ENCODE assay signal across 8 cellular contexts in the genomic region with DNA sequence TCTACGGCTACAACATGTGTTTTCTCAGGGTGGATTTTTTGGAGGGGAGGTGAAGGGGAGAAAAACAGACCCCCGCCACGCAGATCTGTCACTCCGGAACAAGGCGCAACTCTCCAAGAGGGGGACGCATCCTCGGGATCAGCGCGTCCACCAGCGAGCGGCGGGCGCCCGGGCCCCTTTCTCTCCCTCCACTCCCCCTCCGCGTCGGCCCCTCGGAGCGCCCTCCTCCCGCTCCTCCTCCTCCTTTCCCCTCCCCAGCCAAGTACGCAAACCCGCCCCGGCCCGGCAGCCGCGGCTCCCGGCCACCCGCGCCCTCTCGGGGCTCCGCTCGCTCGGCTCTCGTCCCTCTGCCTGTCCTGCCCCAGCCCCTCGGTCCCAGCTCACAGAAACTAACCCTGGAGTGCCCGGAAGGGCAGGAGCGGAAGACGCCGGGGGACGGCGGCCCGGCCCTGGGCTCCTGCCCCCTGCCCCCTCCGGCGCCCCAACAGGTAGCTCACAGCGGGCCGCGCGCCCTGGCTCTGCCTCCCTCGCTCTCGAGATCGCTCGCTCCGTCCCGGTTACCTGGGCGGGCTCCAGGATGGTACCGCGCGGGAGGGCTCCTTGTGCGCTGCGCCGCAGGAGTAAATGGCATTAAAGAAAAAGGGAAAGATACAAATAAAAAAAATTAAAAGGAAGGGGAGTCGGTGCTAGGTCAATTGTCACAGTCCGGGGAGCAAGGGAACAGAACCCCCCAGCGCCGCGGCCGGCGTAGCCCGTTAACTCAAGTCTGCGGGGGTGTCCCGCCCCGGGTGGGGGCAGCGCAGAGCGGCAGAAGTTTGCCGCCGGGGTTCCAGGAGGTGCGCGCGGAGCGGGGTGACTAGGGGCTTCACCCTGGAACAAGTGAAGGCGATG.
A peak's percentile ranks its signal among the peaks of the same experiment; 100 is the strongest.
DNase-seq lines count a peak whose midpoint lies in the region; ATAC-seq, FAIRE-seq and TF ChIP-seq lines count a peak whose summit lies in the region.

No MANE protein-coding gene starts in this region.

- peak overlapping the region; percentile 49 to 90 for H3K9ac ChIP-seq in kidney (ENCODE audit: low read length in 2 of 2)

- peaks cover 35% of the 10 kb centered on the region for H3K4me1 ChIP-seq in CD8-positive, alpha-beta T cell (ENCODE audit: insufficient read depth, low read length)
- no peaks in the 10 kb centered on the region for H3K4me1 ChIP-seq in breast epithelium
- H3K4me1 ChIP-seq in kidney (ENCODE audit: control insufficient read depth in 1 of 2, insufficient read depth in 1 of 2, low read depth in 1 of 2, low read length in 2 of 2) = peaks cover 0 to 4% of the 10 kb centered on the region in 2 donors

- H3K36me3 Mint-ChIP-seq in CD8-positive, alpha-beta T cell = no peaks in the 10 kb centered on the region
- peaks cover 6 to 9% of the 10 kb centered on the region in 2 donors for H3K36me3 Mint-ChIP-seq in stimulated activated naive B cell treated with anti-CD40 and anti-IgM and Interleukin-4, amounts not matched to agents 10 μg/mL and 1 μg/mL and 100 μg/mL, for 72 hours

- no peak for ATAC-seq in CD8-positive, alpha-beta T cell
- ATAC-seq in stimulated activated naive B cell treated with anti-CD40 and anti-IgM and Interleukin-4, amounts not matched to agents 10 μg/mL and 1 μg/mL and 100 μg/mL, for 72 hours (replicated peaks) = no peak
- ATAC-seq in HG02885 (IDR thresholded peaks at IDR 0.05; ENCODE audit: poor library complexity, unreplicated experiment) (no peak), GM19395 (IDR thresholded peaks at IDR 0.05; ENCODE audit: unreplicated experiment) (no peak)

- no peak overlapping the region for H3K27ac ChIP-seq in CD8-positive, alpha-beta T cell (ENCODE audit: low read depth, low read length)
- H3K27ac ChIP-seq in breast epithelium (peak overlapping the region in 1 of 2 donors; percentile 65), kidney (ENCODE audit: low read depth in 2 of 2, low read length in 2 of 2) (peak overlapping the region; percentile 76 to 87)

- intact Hi-C loops in CD8-positive, alpha-beta T cell (cut with DNase I, micrococcal nuclease) = loop anchor here (5.0 kb wide), 2 partner anchors 955 to 960 kb away; no protein-coding TSS in a partner anchor
- intact Hi-C loops in breast epithelium (cut with DNase I; ENCODE audit: low total_unique reads) = loop anchor here (10.0 kb wide), 1 partner anchor 952 kb away; no protein-coding TSS in a partner anchor
- intact Hi-C loops in kidney (cut with DNase I) = loop anchor here (10.0 kb wide), 1 partner anchor 962 kb away; no protein-coding TSS in a partner anchor

- H3K4me1 Mint-ChIP-seq in CD8-positive, alpha-beta T cell (ENCODE audit: low read depth) = peaks cover 31% of the 10 kb centered on the region
- peaks cover 22 to 34% of the 10 kb centered on the region in 2 donors for H3K4me1 Mint-ChIP-seq in stimulated activated naive B cell treated with anti-CD40 and anti-IgM and Interleukin-4, amounts not matched to agents 10 μg/mL and 1 μg/mL and 100 μg/mL, for 72 hours

- H3K9me3 Mint-ChIP-seq in CD8-positive, alpha-beta T cell = no peaks in the 10 kb centered on the region
- H3K9me3 Mint-ChIP-seq in stimulated activated naive B cell treated with anti-CD40 and anti-IgM and Interleukin-4, amounts not matched to agents 10 μg/mL and 1 μg/mL and 100 μg/mL, for 72 hours = peaks cover 0 to 3% of the 10 kb centered on the region in 2 donors

- no peak overlapping the region for H3K27ac Mint-ChIP-seq in CD8-positive, alpha-beta T cell
- H3K27ac Mint-ChIP-seq in stimulated activated naive B cell treated with anti-CD40 and anti-IgM and Interleukin-4, amounts not matched to agents 10 μg/mL and 1 μg/mL and 100 μg/mL, for 72 hours = peak overlapping the region; percentile 94

- H3K9me3 ChIP-seq in CD8-positive, alpha-beta T cell (ENCODE audit: low read length) = no peaks in the 10 kb centered on the region
- H3K9me3 ChIP-seq in breast epithelium (no peaks in the 10 kb centered on the region), kidney (ENCODE audit: control insufficient read depth in 1 of 2, low read length in 2 of 2) (no peaks in the 10 kb centered on the region)

- H3K4me3 Mint-ChIP-seq in CD8-positive, alpha-beta T cell = peak overlapping the region; percentile 76
- H3K4me3 Mint-ChIP-seq in stimulated activated naive B cell treated with anti-CD40 and anti-IgM and Interleukin-4, amounts not matched to agents 10 μg/mL and 1 μg/mL and 100 μg/mL, for 72 hours = peak overlapping the region; percentile 77 to 81

- H3K4me3 ChIP-seq in CD8-positive, alpha-beta T cell (ENCODE audit: low read depth, low read length) = peak overlapping the region; percentile 26
- H3K4me3 ChIP-seq in breast epithelium (peak overlapping the region; percentile 46 to 70 (median 54)), kidney (ENCODE audit: low read length in 2 of 2) (peak overlapping the region; percentile 92 to 93)

- peaks cover 51% of the 10 kb centered on the region for H3K27me3 Mint-ChIP-seq in CD8-positive, alpha-beta T cell (ENCODE audit: low read depth)
- H3K27me3 Mint-ChIP-seq in stimulated activated naive B cell treated with anti-CD40 and anti-IgM and Interleukin-4, amounts not matched to agents 10 μg/mL and 1 μg/mL and 100 μg/mL, for 72 hours = peaks cover 48% of the 10 kb centered on the region in 2 donors

- no peak for TF ChIP-seq POLR2A in breast epithelium (IDR thresholded peaks at IDR 0.05)
- TF ChIP-seq POLR2A in H54 (IDR thresholded peaks at IDR 0.05; ENCODE audit: low read depth, low read length) = no peak

- no peak for DNase-seq in CD8-positive, alpha-beta T cell
- DNase-seq in NCI-H1092 (lab: John Stamatoyannopoulos, UW) (peak; percentile 32), breast epithelium (ENCODE audit: low spot score in 2 of 2) (no peak), kidney (peak; percentile 86), H54 (ENCODE audit: insufficient read length, low spot score) (no peak)
- DNase-seq in stimulated activated naive B cell treated with anti-CD40 and anti-IgM and Interleukin-4, amounts not matched to agents 10 μg/mL and 1 μg/mL and 100 μg/mL, for 72 hours = no peak

- H3K27me3 ChIP-seq in CD8-positive, alpha-beta T cell (ENCODE audit: insufficient read depth, low read length) = peaks cover 35% of the 10 kb centered on the region
- H3K27me3 ChIP-seq in breast epithelium = peaks cover 3 to 92% of the 10 kb centered on the region in 2 donors

- CTCF ChIA-PET in CD8-positive, alpha-beta T cell (lab: Charles Lee) = interaction anchor here (1.0 to 1.1 kb wide), 2 partner anchors 15 to 23 kb away, joined by 3 read pairs; no protein-coding TSS in a partner anchor

- POLR2A ChIA-PET in CD8-positive, alpha-beta T cell (lab: Charles Lee) = no interaction called here

- no peak for TF ChIP-seq CTCF in CD8-positive, alpha-beta T cell (IDR thresholded peaks at IDR 0.05)
- TF ChIP-seq CTCF in breast epithelium (IDR thresholded peaks at IDR 0.05) (no peak), kidney (IDR thresholded peaks at IDR 0.05; ENCODE audit: borderline replicate concordance, extremely low read depth, insufficient read depth) (no peak)

- no peaks in the 10 kb centered on the region for H3K36me3 ChIP-seq in CD8-positive, alpha-beta T cell (ENCODE audit: insufficient read depth, low read length)
- H3K36me3 ChIP-seq in breast epithelium (no peaks in the 10 kb centered on the region), kidney (ENCODE audit: control insufficient read depth in 1 of 2, insufficient read depth in 2 of 2, low read length in 2 of 2) (no peaks in the 10 kb centered on the region)

- FAIRE-seq in kidney (lab: Jason Lieb, UNC) (no peak), H54 (lab: Jason Lieb, UNC) (no peak)

Comparison
In these comparisons a context has a peak if more than half of its experiments do, and no peak if none do; other contexts are left out.
1. DNase-seq: peak in NCI-H1092 (single experiment) and kidney (single experiment); none in CD8-positive, alpha-beta T cell (0 of 7), breast epithelium (0 of 2), stimulated activated naive B cell treated with anti-CD40 and anti-IgM and Interleukin-4, amounts not matched to agents 10 μg/mL and 1 μg/mL and 100 μg/mL, for 72 hours (single experiment) and H54 (single experiment).
2. H3K4me3 ChIP-seq: peak in every context shown above with its lines; median percentile 92 in kidney; 54 in breast epithelium; 26 in CD8-positive, alpha-beta T cell.